ENCODE assay signal across 11 cellular contexts in genomic region chr2:121903037-121903689, GRCh38.
DNase-seq lines count a peak whose midpoint lies in the region; ATAC-seq and TF ChIP-seq lines count a peak whose summit lies in the region.
"Had no signal": no experiment of that assay in that cellular context is flagged by ENCODE, and none has a peak within 500 bp of the region (broad histone marks: within the 10 kb centered on the region; RNA-seq: fewer than 3 reads in every experiment).

No MANE protein-coding gene starts in this region.

- H3K14ac ChIP-seq in IMR-90 (replicated peaks; ENCODE audit: low read depth, low read length) = no peak overlapping the region

- WGBS in IMR-90 (ENCODE audit: extremely low coverage in 2 of 2, insufficient read length in 1 of 2), 2 experiments = 60% methylated on average over 2 of the region's 14 CpGs; no CpG with 5 or more reads in 1 of the 2 experiments

- H2AK5ac ChIP-seq in IMR-90 (ENCODE audit: low read depth, low read length) = no peak overlapping the region

- H3K4me1 ChIP-seq in IMR-90 (ENCODE audit: control insufficient read depth, insufficient read depth, low read length) = no peaks in the 10 kb centered on the region
- H3K4me1 ChIP-seq in mucosa of descending colon (ENCODE audit: low read depth) = no peaks in the 10 kb centered on the region

- H3K4me2 ChIP-seq in IMR-90 (ENCODE audit: low read depth, low read length) = no peak overlapping the region
- H3K4me2 ChIP-seq: smooth muscle cell had no signal

- no peak overlapping the region for H4K5ac ChIP-seq in IMR-90 (ENCODE audit: low read depth, low read length)

- no peak overlapping the region for H2BK5ac ChIP-seq in IMR-90 (ENCODE audit: low read depth, low read length, poor library complexity, severe bottlenecking)

- H3K9ac ChIP-seq in IMR-90 (ENCODE audit: low read depth, low read length) = no peak overlapping the region

- no peaks in the 10 kb centered on the region; the same call in 1 of the 2 replicates for H4K20me1 ChIP-seq in IMR-90 (ENCODE audit: insufficient read depth, low read length)

- H4K91ac ChIP-seq in IMR-90 (ENCODE audit: insufficient read depth, low read depth, low read length) = no peak overlapping the region

- no peak overlapping the region for H2BK20ac ChIP-seq in IMR-90 (ENCODE audit: low read depth, low read length)

- H3K56ac ChIP-seq in IMR-90 (ENCODE audit: extremely low read depth, insufficient read depth, low read length) = no peak overlapping the region

- H3K79me1 ChIP-seq in IMR-90 (ENCODE audit: low read depth in 1 of 2, low read length in 2 of 2) = no peaks in the 10 kb centered on the region

- H3K4me1 Mint-ChIP-seq in WTC11 (no peaks in the 10 kb centered on the region), type B pancreatic cell (ENCODE audit: unreplicated experiment) (peaks cover 5% of the 10 kb centered on the region), MCF 10A (ENCODE audit: insufficient read depth, unreplicated experiment) (peaks cover 16% of the 10 kb centered on the region)

- H3K36me3 ChIP-seq in IMR-90 (ENCODE audit: control insufficient read depth, insufficient read depth, low read length) (no peaks in the 10 kb centered on the region), mucosa of descending colon (ENCODE audit: low read depth) (no peaks in the 10 kb centered on the region)

- no peak overlapping the region for H3K4ac ChIP-seq in IMR-90 (ENCODE audit: low read depth, low read length)

- BruUV-seq in IMR-90 (replicated peaks; lab: Mats Ljungman, UMichigan) (no TSS peak), MCF 10A (replicated peaks; lab: Mats Ljungman, UMichigan) (no TSS peak)

- no peak overlapping the region for H3K23ac ChIP-seq in IMR-90 (ENCODE audit: low read depth, low read length)

- no peak overlapping the region for H2BK15ac ChIP-seq in IMR-90 (ENCODE audit: low read depth, low read length)

- no peak overlapping the region for H3K27ac ChIP-seq in IMR-90 (ENCODE audit: insufficient read depth, low read length)

- H3K36me3 Mint-ChIP-seq in WTC11 (no peaks in the 10 kb centered on the region), type B pancreatic cell (no peaks in the 10 kb centered on the region), MCF 10A (ENCODE audit: insufficient read depth, unreplicated experiment) (no peaks in the 10 kb centered on the region)

- H3K9me1 ChIP-seq in IMR-90 (ENCODE audit: insufficient read depth, low read length) = no peaks in the 10 kb centered on the region

- no peak overlapping the region for H2AK9ac ChIP-seq in IMR-90 (replicated peaks; ENCODE audit: low read depth, low read length, poor library complexity)

- DNase-seq in DMS 273 (lab: John Stamatoyannopoulos, UW; ENCODE audit: unreplicated experiment) (peak; percentile 76), IMR-90 (no peak), WTC11 (ENCODE audit: low spot score) (no peak), mucosa of descending colon (peak; percentile 75 to 78 (median 77)), hypothalamus (lab: John Stamatoyannopoulos, UW) (no peak), type B pancreatic cell (ENCODE audit: extremely low spot score, unreplicated experiment) (no peak), NCI-H1436 (lab: John Stamatoyannopoulos, UW) (no peak), MCF 10A (ENCODE audit: unreplicated experiment) (no peak)
- DNase-seq: amniotic stem cell, T-helper 2 cell had no signal

- H2AFZ ChIP-seq in IMR-90 (replicated peaks; ENCODE audit: low read length, poor library complexity) = peak overlapping the region; percentile 56

- intact Hi-C loops in IMR-90 (cut with micrococcal nuclease) = no loop called here
- intact Hi-C loops in mucosa of descending colon (cut with DNase I, micrococcal nuclease) = no loop called here
- intact Hi-C loops in MCF 10A (cut with micrococcal nuclease) = no loop called here

- no peak overlapping the region for H4K8ac ChIP-seq in IMR-90 (ENCODE audit: low read depth in 2 of 2, low read length in 2 of 2)

- peaks cover 2% of the 10 kb centered on the region for H3K27me3 ChIP-seq in IMR-90 (ENCODE audit: control insufficient read depth, insufficient read depth, low read length)

- H3K9me3 Mint-ChIP-seq in WTC11 (no peaks in the 10 kb centered on the region), type B pancreatic cell (no peaks in the 10 kb centered on the region), MCF 10A (ENCODE audit: unreplicated experiment) (no peaks in the 10 kb centered on the region)

- TF ChIP-seq POLR2A in IMR-90 (IDR thresholded peaks at IDR 0.05; ENCODE audit: low read depth, low read length) = no peak

- CTCF ChIA-PET in IMR-90 (lab: Yijun Ruan, JAX) (no interaction called here), WTC11 (lab: Charles Lee) (interaction anchor here (2.8 kb wide), 1 partner anchor 92 kb away, joined by 28 read pairs; no protein-coding TSS in a partner anchor), MCF 10A (lab: Yijun Ruan, JAX) (no interaction called here)

- H3K4me3 ChIP-seq in IMR-90 (ENCODE audit: insufficient read depth, low read depth, low read length) (no peak overlapping the region), mucosa of descending colon (no peak overlapping the region)
- H3K4me3 ChIP-seq: smooth muscle cell had no signal

- no peak overlapping the region for H3K18ac ChIP-seq in IMR-90 (ENCODE audit: low read depth, low read length)

- no peak overlapping the region for H3K27ac Mint-ChIP-seq in WTC11
- H3K27ac Mint-ChIP-seq in type B pancreatic cell = no peak overlapping the region
- H3K27ac Mint-ChIP-seq in MCF 10A (ENCODE audit: low read depth, unreplicated experiment) = no peak overlapping the region

- POLR2A ChIA-PET in IMR-90 (lab: Charles Lee; ENCODE audit: unreplicated experiment) (no interaction called here), WTC11 (lab: Charles Lee) (no interaction called here), MCF 10A (lab: Yijun Ruan, JAX) (no interaction called here)

- in situ Hi-C loops in IMR-90 (cut with MboI; ENCODE audit: low sequenced_read_pairs) = no loop called here

- H3K9me3 ChIP-seq in IMR-90 (ENCODE audit: control insufficient read depth, insufficient read depth, low read length) (no peaks in the 10 kb centered on the region), mucosa of descending colon (no peaks in the 10 kb centered on the region)

- no peak overlapping the region for H2BK120ac ChIP-seq in IMR-90 (ENCODE audit: low read depth, low read length)

- H3K4me3 Mint-ChIP-seq in WTC11 = no peak overlapping the region
- H3K4me3 Mint-ChIP-seq in type B pancreatic cell = no peak overlapping the region
- no peak overlapping the region for H3K4me3 Mint-ChIP-seq in MCF 10A (ENCODE audit: unreplicated experiment)

- ATAC-seq in IMR-90 (ENCODE audit: low read depth) = no peak
- ATAC-seq in WTC11 = peak; percentile 17; the same call in 1 of the 2 replicates
- peak; percentile 94 for ATAC-seq in mucosa of descending colon

- no peak for TF ChIP-seq CTCF in IMR-90 (conservative IDR thresholded peaks at IDR 0.05; ENCODE audit: low read depth, low read length)
- no peak for TF ChIP-seq CTCF in WTC11 (IDR thresholded peaks at IDR 0.05)
- TF ChIP-seq CTCF in mucosa of descending colon (IDR thresholded peaks at IDR 0.05) = no peak
- no peak for TF ChIP-seq CTCF in type B pancreatic cell (conservative IDR thresholded peaks at IDR 0.05)
- TF ChIP-seq CTCF in MCF 10A (IDR thresholded peaks at IDR 0.05; ENCODE audit: unreplicated experiment) = no peak

- no peak for TF ChIP-seq RAD21 in IMR-90 (IDR thresholded peaks at IDR 0.05; ENCODE audit: low read length)

- peaks cover 3% of the 10 kb centered on the region; the same call in 1 of the 2 replicates for H3K27me3 Mint-ChIP-seq in WTC11 (ENCODE audit: low read depth)
- H3K27me3 Mint-ChIP-seq in type B pancreatic cell = peaks cover 14% of the 10 kb centered on the region
- no peaks in the 10 kb centered on the region for H3K27me3 Mint-ChIP-seq in MCF 10A (ENCODE audit: insufficient read depth, unreplicated experiment)

- dilution Hi-C loops in IMR-90 (cut with HindIII; ENCODE audit: low sequenced_read_pairs, unreplicated experiment) = no loop called here

TF ChIP-seq in IMR-90, 13 proteins besides CTCF, POLR2A, EP300 and RAD21 (continues in another document):
- TF ChIP-seq MAZ (IDR thresholded peaks at IDR 0.05; ENCODE audit: borderline replicate concordance, low read depth, low read length) = no peak
- no peak for TF ChIP-seq MAFK (IDR thresholded peaks at IDR 0.05; ENCODE audit: low read depth, low read length)
- no peak for TF ChIP-seq USF2 (IDR thresholded peaks at IDR 0.05; ENCODE audit: low read depth, low read length)
- TF ChIP-seq CEBPB (IDR thresholded peaks at IDR 0.05; ENCODE audit: low read depth, low read length) = no peak

TF ChIP-seq in WTC11, 78 proteins besides CTCF, POLR2A, EP300 and RAD21:
- TF ChIP-seq OVOL2 (CRISPR knock-in tag; IDR thresholded peaks at IDR 0.05; ENCODE audit: borderline replicate concordance) (no peak), CREB1 (CRISPR knock-in tag; IDR thresholded peaks at IDR 0.05) (no peak), SMAD4 (CRISPR knock-in tag; IDR thresholded peaks at IDR 0.05) (no peak), IRF2 (CRISPR knock-in tag; IDR thresholded peaks at IDR 0.05; ENCODE audit: borderline replicate concordance, low read depth) (no peak), TP53 (CRISPR knock-in tag; IDR thresholded peaks at IDR 0.05) (no peak), ZNF423 (CRISPR knock-in tag; IDR thresholded peaks at IDR 0.05) (no peak), NFE2L1 (CRISPR knock-in tag; IDR thresholded peaks at IDR 0.05) (no peak)
- TF ChIP-seq, protein P1, sequence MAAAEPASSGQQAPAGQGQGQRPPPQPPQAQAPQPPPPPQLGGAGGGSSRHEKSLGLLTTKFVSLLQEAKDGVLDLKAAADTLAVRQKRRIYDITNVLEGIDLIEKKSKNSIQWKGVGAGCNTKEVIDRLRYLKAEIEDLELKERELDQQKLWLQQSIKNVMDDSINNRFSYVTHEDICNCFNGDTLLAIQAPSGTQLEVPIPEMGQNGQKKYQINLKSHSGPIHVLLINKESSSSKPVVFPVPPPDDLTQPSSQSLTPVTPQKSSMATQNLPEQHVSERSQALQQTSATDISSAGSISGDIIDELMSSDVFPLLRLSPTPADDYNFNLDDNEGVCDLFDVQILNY (CRISPR knock-in tag; IDR thresholded peaks at IDR 0.05) = no peak
- TF ChIP-seq, protein P2, sequence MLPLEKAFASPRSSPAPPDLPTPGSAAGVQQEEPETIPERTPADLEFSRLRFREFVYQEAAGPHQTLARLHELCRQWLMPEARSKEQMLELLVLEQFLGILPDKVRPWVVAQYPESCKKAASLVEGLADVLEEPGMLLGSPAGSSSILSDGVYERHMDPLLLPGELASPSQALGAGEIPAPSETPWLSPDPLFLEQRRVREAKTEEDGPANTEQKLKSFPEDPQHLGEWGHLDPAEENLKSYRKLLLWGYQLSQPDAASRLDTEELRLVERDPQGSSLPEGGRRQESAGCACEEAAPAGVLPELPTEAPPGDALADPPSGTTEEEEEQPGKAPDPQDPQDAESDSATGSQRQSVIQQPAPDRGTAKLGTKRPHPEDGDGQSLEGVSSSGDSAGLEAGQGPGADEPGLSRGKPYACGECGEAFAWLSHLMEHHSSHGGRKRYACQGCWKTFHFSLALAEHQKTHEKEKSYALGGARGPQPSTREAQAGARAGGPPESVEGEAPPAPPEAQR (CRISPR knock-in tag; IDR thresholded peaks at IDR 0.05) = no peak
TF ChIP-seq in WTC11: peak in this region for 0.

Comparison
In these comparisons a context has a peak if more than half of its experiments do, and no peak if none do; other contexts are left out.
1. DNase-seq: peak in DMS 273 (single experiment) and mucosa of descending colon (3 of 3); none in IMR-90 (single experiment), WTC11 (single experiment), hypothalamus (0 of 51), type B pancreatic cell (single experiment), NCI-H1436 (single experiment) and MCF 10A (single experiment).